ENCODE assay signal across 15 cellular contexts in the genomic region with DNA sequence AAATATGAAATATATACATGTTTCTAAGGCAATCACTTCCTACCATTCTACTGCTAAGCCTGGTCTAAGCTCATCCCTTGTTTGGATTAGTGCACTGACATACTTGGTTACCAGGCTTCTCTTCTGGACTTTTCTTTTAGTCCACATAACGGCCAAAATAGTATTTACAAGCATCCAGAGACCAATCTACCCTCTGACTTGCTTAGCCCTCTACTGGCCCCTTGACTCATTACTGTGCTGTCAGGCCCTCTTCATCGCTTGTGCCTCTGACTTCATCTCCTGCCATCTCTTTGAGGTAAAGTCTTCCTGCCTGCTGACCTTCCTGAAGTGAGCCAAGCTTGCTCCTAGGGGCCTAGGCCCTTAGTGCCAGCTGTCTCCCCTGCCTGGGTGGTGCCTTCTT.
"Had no signal": no experiment of that assay in that cellular context is flagged by ENCODE, and none has a peak within 500 bp of the region (broad histone marks: within the 10 kb centered on the region; RNA-seq: fewer than 3 reads in every experiment).

No MANE protein-coding gene starts in this region.

- H3K27me3 ChIP-seq: ovary, right atrium auricular region, thyroid gland had no signal

- DNase-seq: activated CD4-positive, alpha-beta memory T cell treated with anti-CD3 and anti-CD28 coated beads for 36 hours; activated CD4-positive, alpha-beta T cell treated with anti-CD3 and anti-CD28 coated beads for 1 hour; activated effector memory CD4-positive, alpha-beta T cell treated with anti-CD3 and anti-CD28 coated beads, Interleukin-2, amount 50 U/mL, for 16 hours; activated T-cell treated with anti-CD3 and anti-CD28 coated beads, Interleukin-2, amount 50 U/mL, for 4 hours; amygdala; effector memory CD8-positive, alpha-beta T cell; erythroblast; left ventricle myocardium inferior; ovary; small intestine; thyroid gland had no signal

- H3K36me3 ChIP-seq: ovary, right atrium auricular region, thyroid gland had no signal

- H3K27ac ChIP-seq: coronary artery, left ventricle myocardium inferior, ovary, right atrium auricular region, thyroid gland had no signal

- ATAC-seq: activated naive CD4-positive, alpha-beta T cell treated with anti-CD3 and anti-CD28 coated beads, Interleukin-2, amount 50 U/mL, for 72 hours; activated T-cell treated with anti-CD3 and anti-CD28 coated beads, Interleukin-2, amount 50 U/mL, for 4 hours; effector memory CD8-positive, alpha-beta T cell; SK-N-SH treated with all-trans-retinoic acid at 6 μM for 48 hours had no signal

- H3K4me3 ChIP-seq: coronary artery, left ventricle myocardium inferior, ovary, right atrium auricular region, thyroid gland had no signal
